In the genomic region with DNA sequence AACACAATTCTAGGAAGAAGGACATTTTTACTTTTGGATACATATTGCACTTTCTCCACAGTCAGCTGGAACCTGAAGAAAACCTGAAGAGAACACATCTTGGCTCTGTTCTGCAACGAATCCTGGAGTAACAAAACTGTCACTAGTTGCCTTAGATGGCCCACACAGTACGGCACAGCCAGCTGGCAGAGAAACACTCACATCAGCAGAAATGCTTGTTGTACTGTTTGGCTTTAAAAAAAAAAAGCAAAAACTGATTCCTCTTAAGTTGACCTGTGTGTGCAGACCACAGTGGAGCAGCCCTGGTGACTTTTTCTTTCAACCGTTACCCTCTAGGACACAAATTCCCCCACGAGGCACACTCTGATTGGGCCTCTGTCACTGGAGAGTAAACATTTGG, we compare ENCODE assay signal across 27 cellular contexts.
A peak's percentile ranks its signal among the peaks of the same experiment; 100 is the strongest.
DNase-seq lines count a peak whose midpoint lies in the region; ATAC-seq and TF ChIP-seq lines count a peak whose summit lies in the region.
"Had no signal": no experiment of that assay in that cellular context is flagged by ENCODE, and none has a peak within 500 bp of the region (broad histone marks: within the 10 kb centered on the region; RNA-seq: fewer than 3 reads in every experiment).

No MANE protein-coding gene starts in this region.

- H3K4me3 ChIP-seq in SJSA1 (no peak overlapping the region), prostate gland (no peak overlapping the region)
- H3K4me3 ChIP-seq: esophagus squamous epithelium, left ventricle myocardium inferior, neural progenitor cell had no signal

- H3K4me1 ChIP-seq in SJSA1 (replicated peaks) (peaks cover 15% of the 10 kb centered on the region), prostate gland (replicated peaks) (no peaks in the 10 kb centered on the region)
- H3K4me1 ChIP-seq: BE2C, neural progenitor cell had no signal

- no peak for ATAC-seq in GM19455 (IDR thresholded peaks at IDR 0.05; ENCODE audit: unreplicated experiment)
- ATAC-seq: activated CD8-positive, alpha-beta T cell treated with anti-CD3 and anti-CD28 coated beads for 36 hours had no signal

- H3K27ac Mint-ChIP-seq in type B pancreatic cell, result no peak overlapping the region
- H3K27ac Mint-ChIP-seq: activated CD8-positive, alpha-beta T cell treated with anti-CD3 and anti-CD28 coated beads for 36 hours; activated naive CD8-positive, alpha-beta T cell; endodermal cell; neural progenitor cell had no signal

- H3K36me3 Mint-ChIP-seq in type B pancreatic cell, result no peaks in the 10 kb centered on the region
- H3K36me3 Mint-ChIP-seq: activated naive CD8-positive, alpha-beta T cell; neural progenitor cell had no signal

- no peaks in the 10 kb centered on the region for H3K9me3 Mint-ChIP-seq in type B pancreatic cell
- H3K9me3 Mint-ChIP-seq: activated CD8-positive, alpha-beta T cell treated with anti-CD3 and anti-CD28 coated beads for 36 hours; endodermal cell; neural progenitor cell had no signal

- no peak for TF ChIP-seq POLR2A in prostate gland (IDR thresholded peaks at IDR 0.05)

- intact Hi-C loops in prostate gland (cut with DNase I), result no loop called here

- H3K4me3 Mint-ChIP-seq in type B pancreatic cell, result no peak overlapping the region
- H3K4me3 Mint-ChIP-seq: activated CD8-positive, alpha-beta T cell treated with anti-CD3 and anti-CD28 coated beads for 36 hours; activated naive CD8-positive, alpha-beta T cell; endodermal cell; neural progenitor cell had no signal

- WGBS in prostate gland, result 6% methylated on average over 4 of the region's 4 CpGs

- H3K27me3 Mint-ChIP-seq in type B pancreatic cell, result peaks cover 6% of the 10 kb centered on the region
- H3K27me3 Mint-ChIP-seq: activated CD8-positive, alpha-beta T cell treated with anti-CD3 and anti-CD28 coated beads for 36 hours; activated naive CD8-positive, alpha-beta T cell had no signal

- H3K27ac ChIP-seq in SJSA1 (0 out of 2 replicates have a peak overlapping the region, but pooled peaks have one; percentile 3), prostate gland (no peak overlapping the region)
- H3K27ac ChIP-seq: left ventricle myocardium inferior, neural progenitor cell had no signal

- TF ChIP-seq CTCF in prostate gland (IDR thresholded peaks at IDR 0.05) (no peak), type B pancreatic cell (conservative IDR thresholded peaks at IDR 0.05) (no peak), GM20000 (IDR thresholded peaks at IDR 0.05; ENCODE audit: extremely low read depth, missing control alignments) (no peak)

- DNase-seq in Ammon's horn (ENCODE audit: low spot score), result peak; percentile 34
- peak in 1 of 2 experiments; percentile 37 for DNase-seq in SJSA1 (ENCODE audit: low read depth in 1 of 2, low spot score in 2 of 2)
- DNase-seq in left kidney (ENCODE audit: low read depth, low spot score), result peak; percentile 20
- DNase-seq in prostate gland (ENCODE audit: low spot score), result peak; percentile 43
- DNase-seq in type B pancreatic cell (ENCODE audit: extremely low spot score, unreplicated experiment), result no peak
- no peak for DNase-seq in GM20000 (ENCODE audit: low spot score)
- no peak for DNase-seq in NCI-H1105 (lab: John Stamatoyannopoulos, UW)
- DNase-seq: activated CD4-positive, CD25-positive, alpha-beta regulatory T cell treated with anti-CD3 and anti-CD28 coated beads, Interleukin-2, amount 50 U/mL, for 72 hours; activated CD8-positive, alpha-beta T cell treated with anti-CD3 and anti-CD28 coated beads for 36 hours; activated effector memory CD4-positive, alpha-beta T cell treated with Interleukin-2 at 50 U/mL for 16 hours; BE2C; DMS153; esophagus squamous epithelium; HCEC 1CT; KBM-7; left ventricle myocardium inferior; MM.1S; NCI-H1417 treated with DMSO at 0.1 percent for 48 hours; NCI-H2081; NCI-H226; NCI-H748 treated with DMSO at 0.1 percent for 48 hours; stimulated activated naive CD4-positive, alpha-beta T cell treated with Interleukin-2 at 50 U/mL for 16 hours; T-helper 1 cell had no signal

- H3K4me1 Mint-ChIP-seq in type B pancreatic cell (ENCODE audit: unreplicated experiment), result peaks cover 11% of the 10 kb centered on the region
- H3K4me1 Mint-ChIP-seq: endodermal cell had no signal

- H3K36me3 ChIP-seq in SJSA1 (no peaks in the 10 kb centered on the region), prostate gland (no peaks in the 10 kb centered on the region)
- H3K36me3 ChIP-seq: BE2C, esophagus squamous epithelium, left ventricle myocardium inferior, neural progenitor cell had no signal

- no peaks in the 10 kb centered on the region for H3K9me3 ChIP-seq in SJSA1 (replicated peaks)
- H3K9me3 ChIP-seq in prostate gland, result no peaks in the 10 kb centered on the region
- H3K9me3 ChIP-seq: BE2C, esophagus squamous epithelium, left ventricle myocardium inferior had no signal

- H3K27me3 ChIP-seq in SJSA1 (replicated peaks) (no peaks in the 10 kb centered on the region), prostate gland (replicated peaks; ENCODE audit: insufficient read depth) (no peaks in the 10 kb centered on the region)
- H3K27me3 ChIP-seq: esophagus squamous epithelium, neural progenitor cell had no signal

Comparison
In these comparisons a context has a peak if more than half of its experiments do, and no peak if none do; other contexts are left out.
1. DNase-seq: peak in Ammon's horn (single experiment), left kidney (single experiment) and prostate gland (single experiment); none in type B pancreatic cell (single experiment), GM20000 (single experiment) and NCI-H1105 (single experiment).